Comparison of ENCODE assay signal across 8 cellular contexts in the genomic region with DNA sequence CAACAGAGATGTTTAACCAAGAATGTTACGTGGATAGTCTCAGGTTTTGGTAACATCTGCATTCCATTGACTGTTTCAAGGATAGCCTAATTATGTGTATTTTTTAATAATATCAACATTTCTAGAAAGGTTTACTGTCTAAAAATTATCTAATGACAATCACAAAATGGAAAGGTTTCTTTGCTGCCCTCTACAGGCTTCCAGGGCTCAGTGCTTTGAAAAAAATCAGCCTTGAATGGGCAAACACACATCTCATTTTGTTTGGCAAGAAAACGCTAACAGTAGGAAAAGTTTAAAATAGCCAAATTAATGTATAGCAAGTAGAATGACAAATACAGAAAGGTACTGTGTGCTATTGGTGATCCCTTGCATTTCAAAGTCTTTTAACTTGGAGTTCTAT.
DNase-seq lines count a peak whose midpoint lies in the region; ATAC-seq, FAIRE-seq and TF ChIP-seq lines count a peak whose summit lies in the region.

No MANE protein-coding gene starts in this region.

- H3K36me3 ChIP-seq in astrocyte (ENCODE audit: insufficient read depth, low read length): no peaks in the 10 kb centered on the region

- no peaks in the 10 kb centered on the region for H3K27me3 ChIP-seq in astrocyte (ENCODE audit: insufficient read depth, low read length)

- H3K4me1 ChIP-seq in astrocyte (ENCODE audit: insufficient read depth, low read length): no peaks in the 10 kb centered on the region

- no peak for FAIRE-seq in astrocyte (lab: Jason Lieb, UNC)

- no peak for ATAC-seq in effector memory CD8-positive, alpha-beta T cell (replicated peaks)

- H3K27me3 Mint-ChIP-seq in HFFc6 (ENCODE audit: insufficient read depth): no peaks in the 10 kb centered on the region; the same call in 1 of the 2 replicates
- H3K27me3 Mint-ChIP-seq in astrocyte (ENCODE audit: low read depth, unreplicated experiment): no peaks in the 10 kb centered on the region
- no peaks in the 10 kb centered on the region for H3K27me3 Mint-ChIP-seq in effector memory CD8-positive, alpha-beta T cell

- H3K9ac ChIP-seq in astrocyte (ENCODE audit: low read length): no peak overlapping the region

- H3K9me3 Mint-ChIP-seq in HFFc6: no peaks in the 10 kb centered on the region
- H3K9me3 Mint-ChIP-seq in astrocyte (ENCODE audit: unreplicated experiment): no peaks in the 10 kb centered on the region
- no peaks in the 10 kb centered on the region for H3K9me3 Mint-ChIP-seq in effector memory CD8-positive, alpha-beta T cell

- no peaks in the 10 kb centered on the region for H4K20me1 ChIP-seq in astrocyte (ENCODE audit: insufficient read depth, low read length)

- H3K79me2 ChIP-seq in astrocyte (ENCODE audit: insufficient read depth, low read length): no peaks in the 10 kb centered on the region

- intact Hi-C loops in posterior cingulate gyrus (cut with DNase I): no loop called here

- DNase-seq in D341Med (ENCODE audit: low spot score) (peak; percentile 15), HFFc6 (no peak), astrocyte (ENCODE audit: low read depth) (no peak), medulla oblongata (ENCODE audit: extremely low spot score) (peak; percentile 2), posterior cingulate gyrus (no peak), dedifferentiated amniotic fluid mesenchymal stem cell (ENCODE audit: extremely low spot score) (no peak)
- no peak for DNase-seq in effector memory CD8-positive, alpha-beta T cell
- DNase-seq in activated naive CD4-positive, alpha-beta T cell treated with anti-CD3 and anti-CD28 coated beads, Interleukin-2, amount 50 U/mL, for 16 hours: no peak

- H3K4me2 ChIP-seq in astrocyte (ENCODE audit: low read length): no peak overlapping the region

- H3K4me1 Mint-ChIP-seq in HFFc6 (ENCODE audit: low read depth) (peaks cover 7% of the 10 kb centered on the region; the same call in 1 of the 2 replicates), astrocyte (ENCODE audit: low read depth, unreplicated experiment) (peaks cover 3% of the 10 kb centered on the region)
- H3K4me1 Mint-ChIP-seq in effector memory CD8-positive, alpha-beta T cell (ENCODE audit: low read depth in 2 of 2): no peaks in the 10 kb centered on the region

- H3K4me3 Mint-ChIP-seq in HFFc6 (no peak overlapping the region), astrocyte (ENCODE audit: unreplicated experiment) (no peak overlapping the region)
- no peak overlapping the region for H3K4me3 Mint-ChIP-seq in effector memory CD8-positive, alpha-beta T cell

- peak; percentile 72 for TF ChIP-seq CTCF in HFFc6 (IDR thresholded peaks at IDR 0.05)
- peak; percentile 55 for TF ChIP-seq CTCF in astrocyte (IDR thresholded peaks at IDR 0.05; ENCODE audit: insufficient read depth, low read depth, low read length)

- no peak overlapping the region for H3K4me3 ChIP-seq in astrocyte (ENCODE audit: insufficient read depth, low read depth, low read length)

- H3K27ac Mint-ChIP-seq in HFFc6: no peak overlapping the region
- no peak overlapping the region for H3K27ac Mint-ChIP-seq in astrocyte (ENCODE audit: unreplicated experiment)
- H3K27ac Mint-ChIP-seq in effector memory CD8-positive, alpha-beta T cell: no peak overlapping the region

- H2AFZ ChIP-seq in astrocyte (ENCODE audit: low read depth, low read length): no peak overlapping the region

- no peaks in the 10 kb centered on the region for H3K9me3 ChIP-seq in astrocyte (ENCODE audit: insufficient read depth, low read depth, low read length)

- H3K36me3 Mint-ChIP-seq in HFFc6 (ENCODE audit: low read depth) (no peaks in the 10 kb centered on the region), astrocyte (ENCODE audit: low read depth, unreplicated experiment) (no peaks in the 10 kb centered on the region)
- no peaks in the 10 kb centered on the region for H3K36me3 Mint-ChIP-seq in effector memory CD8-positive, alpha-beta T cell (ENCODE audit: insufficient read depth)

- no peak overlapping the region for H3K27ac ChIP-seq in astrocyte (ENCODE audit: low read depth, low read length)

Comparison
In these comparisons a context has a peak if more than half of its experiments do, and no peak if none do; other contexts are left out.
1. DNase-seq: peak in D341Med (single experiment) and medulla oblongata (single experiment); none in HFFc6 (single experiment), astrocyte (single experiment), effector memory CD8-positive, alpha-beta T cell (0 of 3), posterior cingulate gyrus (0 of 10), dedifferentiated amniotic fluid mesenchymal stem cell (single experiment) and activated naive CD4-positive, alpha-beta T cell treated with anti-CD3 and anti-CD28 coated beads, Interleukin-2, amount 50 U/mL, for 16 hours (single experiment).